In the genomic region with DNA sequence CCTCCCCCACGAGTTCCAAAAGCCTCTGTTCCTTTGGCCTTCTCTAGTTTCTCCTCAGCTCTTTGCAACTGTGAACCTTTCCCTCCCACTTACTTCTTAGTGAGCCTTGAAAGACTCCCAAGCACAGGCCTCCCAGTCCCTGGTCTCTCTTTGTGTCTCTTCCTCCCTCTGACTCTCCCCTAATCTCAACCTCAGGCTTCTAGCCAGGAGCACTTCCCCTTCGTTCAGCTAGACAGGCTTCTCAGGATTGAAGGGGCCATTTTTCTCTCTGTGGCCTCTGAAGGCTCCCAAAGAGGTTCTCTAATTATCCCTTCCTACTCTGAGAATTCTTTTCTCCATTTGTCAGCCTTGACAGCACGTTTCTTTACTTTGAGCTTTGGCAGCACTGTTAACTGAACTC, we compare ENCODE assay signal across 17 cellular contexts. TPM values are rescaled to one million over a fixed set of nuclear protein-coding genes. Genes with fewer than 3 reads are reported as not detected.
"Had no signal": no experiment of that assay in that cellular context is flagged by ENCODE, and none has a peak within 500 bp of the region (broad histone marks: within the 10 kb centered on the region; RNA-seq: fewer than 3 reads in every experiment).

No MANE protein-coding gene starts in this region.

- H3K27ac ChIP-seq: left lung, transverse colon had no signal

- H3K4me3 Mint-ChIP-seq: activated naive CD8-positive, alpha-beta T cell treated with anti-CD3 and anti-CD28 coated beads for 36 hours; activated T-helper 1 cell treated with anti-CD3 and anti-CD28 coated beads, Interleukin-12 subunit alpha, Interleukin-12 subunit beta, Interleukin-2, Interleukin-4 antibody, amounts not matched to agents 30 ng/mL and 10 ng/mL and 1 ng/mL, durations not matched to agents 14 hours and 24 hours and 36 hours; naive thymus-derived CD4-positive, alpha-beta T cell; T-helper 2 cell treated with Interferon-gamma antibody and Interleukin-4, amounts not matched to agents 5 μg/mL and 100 μg/mL, for 36 hours had no signal

- H3K4me3 ChIP-seq: left lung, mucosa of descending colon, transverse colon had no signal

- ATAC-seq: left lung; mucosa of descending colon; naive thymus-derived CD4-positive, alpha-beta T cell; right cardiac atrium; stimulated activated naive CD8-positive, alpha-beta T cell treated with anti-CD3 and anti-CD28 coated beads, Interleukin-15, Interleukin-2, amounts not matched to agents 100 U/mL and 50 U/mL, for 24 hours had no signal

- H3K27ac Mint-ChIP-seq: activated naive CD8-positive, alpha-beta T cell treated with anti-CD3 and anti-CD28 coated beads for 36 hours; activated T-helper 1 cell treated with anti-CD3 and anti-CD28 coated beads, Interleukin-12 subunit alpha, Interleukin-12 subunit beta, Interleukin-2, Interleukin-4 antibody, amounts not matched to agents 30 ng/mL and 10 ng/mL and 1 ng/mL, durations not matched to agents 14 hours and 24 hours and 36 hours; naive thymus-derived CD4-positive, alpha-beta T cell; T-helper 2 cell treated with Interferon-gamma antibody and Interleukin-4, amounts not matched to agents 5 μg/mL and 100 μg/mL, for 36 hours had no signal

- H3K27me3 Mint-ChIP-seq: activated naive CD8-positive, alpha-beta T cell treated with anti-CD3 and anti-CD28 coated beads for 36 hours; naive thymus-derived CD4-positive, alpha-beta T cell had no signal

- H3K27me3 ChIP-seq: left lung, transverse colon had no signal

- H3K36me3 Mint-ChIP-seq: activated naive CD8-positive, alpha-beta T cell treated with anti-CD3 and anti-CD28 coated beads for 36 hours; naive thymus-derived CD4-positive, alpha-beta T cell had no signal

- H3K36me3 ChIP-seq: left lung, transverse colon had no signal

- H3K4me1 ChIP-seq: left lung, transverse colon had no signal

- H3K4me1 Mint-ChIP-seq: activated naive CD8-positive, alpha-beta T cell treated with anti-CD3 and anti-CD28 coated beads for 36 hours; naive thymus-derived CD4-positive, alpha-beta T cell had no signal

- H3K9me3 ChIP-seq: left lung, mucosa of descending colon, transverse colon had no signal

- DNase-seq: activated CD4-positive, alpha-beta T cell treated with anti-CD3 and anti-CD28 coated beads, Interleukin-2, amount 50 U/mL, for 1 hour; activated CD8-positive, alpha-beta memory T cell treated with anti-CD3 and anti-CD28 coated beads for 24 hours; activated naive CD8-positive, alpha-beta T cell treated with anti-CD3 and anti-CD28 coated beads for 36 hours; amygdala; dermis blood vessel endothelial cell; head of caudate nucleus; left lung; mucosa of descending colon; naive thymus-derived CD4-positive, alpha-beta T cell; occipital lobe; right cardiac atrium; stimulated activated CD4-positive, alpha-beta T cell treated with anti-CD3 and anti-CD28 coated beads, Interleukin-4, amount 100 ng/mL, for 4 hours; stimulated activated CD8-positive, alpha-beta memory T cell treated with anti-CD3 and anti-CD28 coated beads, Interleukin-4, amount 100 ng/mL, for 48 hours; stimulated activated naive CD8-positive, alpha-beta T cell treated with anti-CD3 and anti-CD28 coated beads, Interleukin-15, Interleukin-2, amounts not matched to agents 100 U/mL and 50 U/mL, for 24 hours; transverse colon had no signal

RNA-seq across cellular contexts. Expression of a gene that starts 50.2 kb away (rescaled TPM):
- total RNA-seq: activated naive CD8-positive, alpha-beta T cell treated with anti-CD3 and anti-CD28 coated beads for 36 hours; activated T-helper 1 cell treated with anti-CD3 and anti-CD28 coated beads, Interleukin-12 subunit alpha, Interleukin-12 subunit beta, Interleukin-2, Interleukin-4 antibody, amounts not matched to agents 30 ng/mL and 10 ng/mL and 1 ng/mL, durations not matched to agents 14 hours and 24 hours and 36 hours; left lung; naive thymus-derived CD4-positive, alpha-beta T cell had no signal
- polyA plus RNA-seq: naive thymus-derived CD4-positive, alpha-beta T cell had no signal
